9 cellular contexts compared by ENCODE assay signal in genomic region chr6:137076277-137077068, GRCh38. TPM values are rescaled to one million over a fixed set of nuclear protein-coding genes. Genes with fewer than 3 reads are reported as not detected.
DNase-seq lines count a peak whose midpoint lies in the region; ATAC-seq and TF ChIP-seq lines count a peak whose summit lies in the region.
"Had no signal": no experiment of that assay in that cellular context is flagged by ENCODE, and none has a peak within 500 bp of the region (broad histone marks: within the 10 kb centered on the region; RNA-seq: fewer than 3 reads in every experiment).

No MANE protein-coding gene starts in this region.

- no peaks in the 10 kb centered on the region for H3K4me1 ChIP-seq in Caco-2
- H3K4me1 ChIP-seq in effector memory CD4-positive, alpha-beta T cell (ENCODE audit: control insufficient read depth, insufficient read depth, low read length, poor library complexity, severe bottlenecking), result no peaks in the 10 kb centered on the region

- POLR2A ChIA-PET in Caco-2 (lab: Charles Lee), result no interaction called here

- H3K9me3 ChIP-seq in Caco-2, result no peaks in the 10 kb centered on the region
- no peaks in the 10 kb centered on the region for H3K9me3 ChIP-seq in effector memory CD4-positive, alpha-beta T cell (ENCODE audit: control insufficient read depth, low read length)

- H3K4me3 ChIP-seq in Caco-2 (ENCODE audit: low read depth, low read length), result no peak overlapping the region
- H3K4me3 ChIP-seq in effector memory CD4-positive, alpha-beta T cell (ENCODE audit: insufficient read depth, low read depth, low read length, poor library complexity, severe bottlenecking), result no peak overlapping the region

- H3K27me3 ChIP-seq in Caco-2 (replicated peaks; ENCODE audit: control insufficient read depth, insufficient read depth, low read length), result no peaks in the 10 kb centered on the region
- no peaks in the 10 kb centered on the region for H3K27me3 ChIP-seq in effector memory CD4-positive, alpha-beta T cell (replicated peaks; ENCODE audit: control insufficient read depth, insufficient read depth, low read length, poor library complexity, severe bottlenecking)

- intact Hi-C loops in Caco-2 (cut with micrococcal nuclease; ENCODE audit: unreplicated experiment), result loop anchor here (1.0 to 10.0 kb wide), 3 partner anchors 112 to 565 kb away; no protein-coding TSS in a partner anchor

- H3K4me3 Mint-ChIP-seq in Caco-2 (ENCODE audit: unreplicated experiment), result no peak overlapping the region
- H3K4me3 Mint-ChIP-seq in memory B cell, result no peak overlapping the region

- no peaks in the 10 kb centered on the region for H3K36me3 ChIP-seq in Caco-2 (ENCODE audit: control insufficient read depth, insufficient read depth, low read length)
- no peaks in the 10 kb centered on the region for H3K36me3 ChIP-seq in effector memory CD4-positive, alpha-beta T cell (ENCODE audit: control insufficient read depth, insufficient read depth, low read length)

- peak; percentile 68 to 85 for TF ChIP-seq CTCF in Caco-2 (IDR thresholded peaks at IDR 0.05; ENCODE audit: insufficient read depth in 1 of 2, low read depth in 1 of 2, low read length in 1 of 2, severe bottlenecking in 1 of 2, unreplicated experiment in 1 of 2)

- H3K9me3 Mint-ChIP-seq in Caco-2 (ENCODE audit: unreplicated experiment), result peaks cover 10% of the 10 kb centered on the region
- H3K9me3 Mint-ChIP-seq in memory B cell, result peaks cover 2% of the 10 kb centered on the region

- H3K27me3 Mint-ChIP-seq in Caco-2 (ENCODE audit: insufficient read depth, unreplicated experiment) (peaks cover 6% of the 10 kb centered on the region), memory B cell (peaks cover under 1% of the 10 kb centered on the region)

- BruUV-seq in Caco-2 (replicated peaks; lab: Mats Ljungman, UMichigan), result no TSS peak

- H3K36me3 Mint-ChIP-seq in Caco-2 (ENCODE audit: insufficient read depth, unreplicated experiment) (no peaks in the 10 kb centered on the region), memory B cell (no peaks in the 10 kb centered on the region)

- H3K27ac ChIP-seq in effector memory CD4-positive, alpha-beta T cell (ENCODE audit: insufficient read depth, low read length, poor library complexity, severe bottlenecking), result no peak overlapping the region

- DNase-seq in Caco-2, result peak; percentile 80 to 83
- DNase-seq in NCI-H510A treated with DMSO at 0.1 percent for 48 hours (lab: John Stamatoyannopoulos, UW), result peak; percentile 39
- DNase-seq in activated CD4-positive, alpha-beta T cell treated with anti-CD3 and anti-CD28 coated beads for 48 hours, result peak; percentile 69
- DNase-seq in effector memory CD4-positive, alpha-beta T cell, result peak; percentile 15 to 32 (median 15)
- peak; percentile 51 to 66 for DNase-seq in memory B cell (ENCODE audit: low spot score in 2 of 2)
- peak; percentile 68 for DNase-seq in stimulated activated CD8-positive, alpha-beta memory T cell treated with anti-CD3 and anti-CD28 coated beads, Interleukin-4, amount 100 ng/mL, for 48 hours

- H3K4me1 Mint-ChIP-seq in Caco-2 (ENCODE audit: low read depth, unreplicated experiment), result no peaks in the 10 kb centered on the region
- H3K4me1 Mint-ChIP-seq in memory B cell, result no peaks in the 10 kb centered on the region

- CTCF ChIA-PET in Caco-2 (lab: Charles Lee), result interaction anchor here (1.0 to 1.4 kb wide), 3 partner anchors 18 to 928 kb away, joined by 3 to 5 read pairs (median 4); no protein-coding TSS in a partner anchor

- ATAC-seq in GM19455 (IDR thresholded peaks at IDR 0.05; ENCODE audit: unreplicated experiment) (peak; percentile 100), HG03520 (IDR thresholded peaks at IDR 0.05; ENCODE audit: unreplicated experiment) (peak; percentile 84), memory B cell (ENCODE audit: low read depth) (peak; percentile 100)

- H3K27ac Mint-ChIP-seq in Caco-2 (ENCODE audit: unreplicated experiment) (no peak overlapping the region), memory B cell (no peak overlapping the region)

RNA-seq across cellular contexts. Expression of gene IL20RA, which starts 31.7 kb away (rescaled TPM):
- total RNA-seq in Caco-2 (2022), result 0.65 and 1.6 TPM in 2 replicates
- total RNA-seq: activated CD8-positive, alpha-beta memory T cell treated with anti-CD3 and anti-CD28 coated beads for 36 hours had no signal

Comparison
In these comparisons a context has a peak if more than half of its experiments do, and no peak if none do; other contexts are left out.
1. DNase-seq: peak in every context shown above with its lines; median percentile 82 in Caco-2; 69 in activated CD4-positive, alpha-beta T cell treated with anti-CD3 and anti-CD28 coated beads for 48 hours; 68 in stimulated activated CD8-positive, alpha-beta memory T cell treated with anti-CD3 and anti-CD28 coated beads, Interleukin-4, amount 100 ng/mL, for 48 hours; 58 in memory B cell; 39 in NCI-H510A treated with DMSO at 0.1 percent for 48 hours; 15 in effector memory CD4-positive, alpha-beta T cell.